In the genomic region with DNA sequence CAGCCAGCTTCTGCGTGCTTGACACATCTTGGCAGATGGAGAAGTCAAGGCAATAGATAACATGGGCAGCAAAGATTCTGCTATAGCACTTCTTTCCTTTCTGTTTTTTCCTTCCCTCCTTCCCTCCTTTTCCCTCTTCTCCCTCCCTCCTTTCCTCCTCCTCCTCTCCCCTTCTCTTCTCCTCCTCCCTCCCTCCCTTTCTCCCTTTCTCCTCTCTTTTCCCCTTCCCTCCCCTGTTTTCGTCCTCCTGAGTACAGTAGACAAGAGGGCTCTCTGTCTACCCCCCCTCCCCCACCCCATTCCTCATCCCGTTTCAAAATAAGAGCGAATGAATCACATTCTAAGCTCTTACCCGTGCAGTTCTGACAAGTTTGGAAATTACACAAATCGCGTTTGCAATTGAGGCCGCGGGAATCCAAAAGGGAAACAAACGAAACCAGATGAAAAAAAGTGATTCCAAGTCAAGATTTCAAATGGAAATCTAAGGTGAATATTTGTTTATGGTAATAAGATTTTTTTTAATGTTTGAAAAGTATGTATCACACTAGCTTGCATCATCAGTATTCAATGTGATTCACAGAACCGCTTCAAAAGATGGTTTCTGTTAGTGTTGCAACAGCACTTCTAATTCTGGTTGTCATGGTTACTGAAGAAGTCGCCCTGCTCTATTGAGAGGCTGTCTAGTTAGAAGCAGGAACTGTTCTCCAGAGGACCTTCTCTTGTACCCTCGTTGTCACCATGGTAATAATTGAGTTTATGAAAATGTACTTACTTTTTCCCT, we compare ENCODE assay signal across 8 cellular contexts. TPM values are rescaled to one million over a fixed set of nuclear protein-coding genes. Genes with fewer than 3 reads are reported as not detected.
A peak's percentile ranks its signal among the peaks of the same experiment; 100 is the strongest.
DNase-seq lines count a peak whose midpoint lies in the region; ATAC-seq and TF ChIP-seq lines count a peak whose summit lies in the region.

No MANE protein-coding gene starts in this region.

- DNase-seq in GM12865 (ENCODE audit: low read depth): peak; percentile 60
- DNase-seq in HFF-Myc (ENCODE audit: extremely low read depth, low read depth): peak; percentile 77
- peak; percentile 71 for DNase-seq in NCI-H2196 (lab: John Stamatoyannopoulos, UW; ENCODE audit: unreplicated experiment)
- DNase-seq in activated T-cell treated with anti-CD3 and anti-CD28 coated beads for 4 hours: peak; percentile 8
- peak; percentile 90 to 97 for DNase-seq in fibroblast of lung (ENCODE audit: low read depth in 2 of 2)
- no peak for DNase-seq in natural killer cell
- peak in 1 of 2 donors; percentile 43 for DNase-seq in tibial nerve (ENCODE audit: low spot score in 2 of 2)
- no peak for DNase-seq in posterior vena cava (ENCODE audit: low spot score)

- no peak for TF ChIP-seq POLR2A in tibial nerve (IDR thresholded peaks at IDR 0.05)

- no peaks in the 10 kb centered on the region for H4K20me1 ChIP-seq in fibroblast of lung (ENCODE audit: control insufficient read depth, extremely low read depth, insufficient read depth, low read length)

- H3K27ac Mint-ChIP-seq in natural killer cell: peak overlapping the region; percentile 23 to 72

- peak overlapping the region; percentile 83 for H3K4me3 Mint-ChIP-seq in natural killer cell

- H3K4me3 ChIP-seq in GM12865 (ENCODE audit: low read depth, low read length) (peak overlapping the region; percentile 61), HFF-Myc (replicated peaks; ENCODE audit: low read depth, low read length) (peak overlapping the region; percentile 57), fibroblast of lung (replicated peaks in 1 of 4; ENCODE audit: control extremely low read depth in 1 of 4, insufficient read depth in 1 of 4, low read depth in 3 of 4, low read length in 4 of 4) (peak overlapping the region; percentile 56 to 73 (median 65)), tibial nerve (peak overlapping the region; percentile 54 to 71 (median 62))

- peak overlapping the region; percentile 78 for H2AFZ ChIP-seq in fibroblast of lung (ENCODE audit: low read length)

- H3K9me3 ChIP-seq in fibroblast of lung (ENCODE audit: control insufficient read depth, insufficient read depth, low read depth, low read length): no peaks in the 10 kb centered on the region
- no peaks in the 10 kb centered on the region for H3K9me3 ChIP-seq in tibial nerve

- no peaks in the 10 kb centered on the region for H3K9me3 Mint-ChIP-seq in natural killer cell

- H3K4me1 Mint-ChIP-seq in natural killer cell: peaks cover 26 to 34% of the 10 kb centered on the region in 2 donors

- H3K36me3 ChIP-seq in fibroblast of lung (ENCODE audit: control insufficient read depth, insufficient read depth, low read length) (no peaks in the 10 kb centered on the region), tibial nerve (no peaks in the 10 kb centered on the region)

- H3K4me1 ChIP-seq in fibroblast of lung (ENCODE audit: control insufficient read depth, extremely low read depth, insufficient read depth, low read length): peaks cover 4% of the 10 kb centered on the region
- peaks cover 0 to 41% (median 10%) of the 10 kb centered on the region in 4 donors for H3K4me1 ChIP-seq in tibial nerve

- H3K27me3 ChIP-seq in fibroblast of lung (ENCODE audit: control insufficient read depth, insufficient read depth, low read length) (no peaks in the 10 kb centered on the region), tibial nerve (no peaks in the 10 kb centered on the region)

- H3K27ac ChIP-seq in fibroblast of lung (ENCODE audit: insufficient read depth, low read length) (peak overlapping the region; percentile 86), tibial nerve (peak overlapping the region; percentile 69 to 89 (median 76))

- peak; percentile 47 to 55 (median 54) for ATAC-seq in natural killer cell

- intact Hi-C loops in natural killer cell (cut with micrococcal nuclease) (loop anchor here (1.0 to 2.0 kb wide), 2 partner anchors 73 to 120 kb away; partner anchors contain the start of genes HMGCS1 and ZNF131), posterior vena cava (cut with DNase I) (no loop called here)

- H3K79me2 ChIP-seq in fibroblast of lung (ENCODE audit: control insufficient read depth, insufficient read depth, low read length): no peaks in the 10 kb centered on the region

- WGBS in tibial nerve, 2 donors: 1% methylated on average over 13 of the region's 13 CpGs

- TF ChIP-seq EP300 in tibial nerve (IDR thresholded peaks at IDR 0.05): peak in 1 of 2 donors; percentile 49

- TF ChIP-seq CTCF in GM12865 (IDR thresholded peaks at IDR 0.05; ENCODE audit: insufficient read depth, low read depth, low read length, missing control alignments) (no peak), HFF-Myc (IDR thresholded peaks at IDR 0.05; ENCODE audit: low read depth, low read length, missing control alignments) (no peak), fibroblast of lung (conservative IDR thresholded peaks at IDR 0.05 in 1 of 2, IDR thresholded peaks at IDR 0.05 in 1 of 2; ENCODE audit: low read depth in 1 of 2, low read length in 2 of 2) (no peak), natural killer cell (IDR thresholded peaks at IDR 0.05) (no peak), tibial nerve (IDR thresholded peaks at IDR 0.05) (no peak)

- H3K9ac ChIP-seq in fibroblast of lung (ENCODE audit: insufficient read depth, low read length): peak overlapping the region; percentile 60

- H3K36me3 Mint-ChIP-seq in natural killer cell: no peaks in the 10 kb centered on the region

- H3K27me3 Mint-ChIP-seq in natural killer cell (ENCODE audit: low read depth in 2 of 2): peaks cover 0 to 15% of the 10 kb centered on the region in 2 donors

- peak overlapping the region; percentile 96 for H3K4me2 ChIP-seq in fibroblast of lung (ENCODE audit: extremely low read depth, insufficient read depth, low read length)

RNA-seq across cellular contexts. Expression of gene NIM1K, which starts 1.3 kb away (rescaled TPM):
- total RNA-seq in fibroblast of lung: 7.7 and 14.7 TPM in 2 replicates
- polyA plus RNA-seq in fibroblast of lung: 1.7 and 1.8 TPM in 2 replicates
- 1.9 TPM in 2 replicates for polyA plus RNA-seq in fibroblast of lung (2012)
- 2.2 and 2.7 TPM in 2 replicates for polyA minus RNA-seq in fibroblast of lung (ENCODE audit: low replicate concordance)
- under 1 TPM; 0.28 to 0.40 (median 0.36) TPM for total RNA-seq in natural killer cell
- 1 to 10 TPM; 2.0 to 4.8 (median 3.6) TPM for total RNA-seq in tibial nerve
- under 1 TPM; 0.67 to 0.83 TPM for total RNA-seq in posterior vena cava

Comparison
In these comparisons a context has a peak if more than half of its experiments do, and no peak if none do; other contexts are left out.
1. DNase-seq: peak in GM12865 (single experiment), HFF-Myc (single experiment), NCI-H2196 (single experiment), activated T-cell treated with anti-CD3 and anti-CD28 coated beads for 4 hours (single experiment) and fibroblast of lung (2 of 2); none in natural killer cell (single experiment) and posterior vena cava (single experiment).
2. Peak in every context shown above with its lines, with median percentiles within 50 percentile points of each other: H3K4me3 ChIP-seq.